Comparison of ENCODE assay signal across 28 cellular contexts in genomic region chr1:223243441-223244050, GRCh38.
A peak's percentile ranks its signal among the peaks of the same experiment; 100 is the strongest.
DNase-seq lines count a peak whose midpoint lies in the region; ATAC-seq, FAIRE-seq and TF ChIP-seq lines count a peak whose summit lies in the region.
"Had no signal": no experiment of that assay in that cellular context is flagged by ENCODE, and none has a peak within 500 bp of the region (broad histone marks: within the 10 kb centered on the region; RNA-seq: fewer than 3 reads in every experiment).

No MANE protein-coding gene starts in this region.

- H3K9me3 ChIP-seq in K562 (replicated peaks; ENCODE audit: control insufficient read depth, insufficient read depth, low read depth, low read length), result peaks cover 2% of the 10 kb centered on the region; the same call in 1 of the 2 replicates
- H3K9me3 ChIP-seq in neural progenitor cell (ENCODE audit: low read depth), result no peaks in the 10 kb centered on the region
- H3K9me3 ChIP-seq: A549, Caco-2, SJSA1 had no signal

- no peak for TF ChIP-seq POLR2A in K562 (conservative IDR thresholded peaks at IDR 0.05)

- 26% methylated on average over 6 of the region's 6 CpGs for WGBS in K562 (ENCODE audit: insufficient coverage, low coverage, missing lambda C conversion rate)

- H3K79me2 ChIP-seq in K562 (ENCODE audit: control insufficient read depth, insufficient read depth, low read length) (no peaks in the 10 kb centered on the region), neural progenitor cell (ENCODE audit: low read depth) (no peaks in the 10 kb centered on the region)

- H3K4me3 ChIP-seq in K562 (no peak overlapping the region), neural progenitor cell (no peak overlapping the region)
- H3K4me3 ChIP-seq: A549; BLaER1 treated with 17β-estradiol and CSF1 and Interleukin-3, amounts not matched to agents 10 nM and 100 nM; GM12878; PC-9; SJSA1 had no signal

- H3K36me3 Mint-ChIP-seq in neural progenitor cell, result no peaks in the 10 kb centered on the region

- H3K27ac Mint-ChIP-seq in neural progenitor cell, result no peak overlapping the region

- no peak for TF ChIP-seq EP300 in K562 (IDR thresholded peaks at IDR 0.05; ENCODE audit: low read length)

- H3K4me1 ChIP-seq in K562 (replicated peaks in 1 of 2; ENCODE audit: control insufficient read depth in 2 of 2, insufficient read depth in 2 of 2, low read length in 2 of 2) (peaks cover 14 to 25% of the 10 kb centered on the region in 2 experiments), neural progenitor cell (peaks cover 14% of the 10 kb centered on the region)
- H3K4me1 ChIP-seq: A549 had no signal

- peak; percentile 2 for DNase-seq in stimulated activated CD4-positive, alpha-beta T cell treated with anti-CD3 and anti-CD28 coated beads, Interleukin-4, amount 100 ng/mL, for 24 hours
- no peak for DNase-seq in stimulated activated CD4-positive, alpha-beta T cell treated with anti-CD3 and anti-CD28 coated beads, Interleukin-4, amount 100 ng/mL, for 4 hours
- DNase-seq in K562 (ENCODE audit: extremely low read depth in 1 of 4, low spot score in 3 of 4) (no peak), neural progenitor cell (ENCODE audit: low spot score) (peak; percentile 65), DMS 273 (lab: John Stamatoyannopoulos, UW; ENCODE audit: unreplicated experiment) (no peak), SHP77 treated with DMSO at 0.1 percent for 48 hours (lab: John Stamatoyannopoulos, UW) (no peak)
- DNase-seq: AML-193; Caco-2; CD4-positive, alpha-beta memory T cell; DMS 273 treated with DMSO at 0.1 percent for 48 hours; DMS79; EL; GDM1; GOT3; HCEC 1CT; IMR-90; NCI-H1092 treated with DMSO at 0.1 percent for 48 hours; NCI-H1436; NCI-H187; NCI-H2107; NCI-H774; PC-9 had no signal

- peaks cover 5% of the 10 kb centered on the region for H3K27me3 Mint-ChIP-seq in neural progenitor cell (ENCODE audit: insufficient read depth, low read depth)

- ATAC-seq in K562 (peak; percentile 11; the same call in 1 of the 3 replicates), HG03097 (IDR thresholded peaks at IDR 0.05; ENCODE audit: low FRiP score, unreplicated experiment) (no peak)
- ATAC-seq: A549, Right ventricle myocardium inferior had no signal

- H3K4me2 ChIP-seq in K562 (ENCODE audit: insufficient read depth, low read length), result peak overlapping the region; percentile 28; the same call in 1 of the 2 replicates
- H3K4me2 ChIP-seq in neural progenitor cell, result peak overlapping the region; percentile 11
- H3K4me2 ChIP-seq: A549, PC-9 had no signal

- H3K9me3 Mint-ChIP-seq in neural progenitor cell, result peaks cover 2% of the 10 kb centered on the region

- H3F3A ChIP-seq in neural progenitor cell (ENCODE audit: low read depth), result no peaks in the 10 kb centered on the region

- no peaks in the 10 kb centered on the region for H3K36me3 ChIP-seq in K562 (ENCODE audit: control insufficient read depth, insufficient read depth, low read length)
- no peaks in the 10 kb centered on the region for H3K36me3 ChIP-seq in neural progenitor cell
- H3K36me3 ChIP-seq: BLaER1 treated with 17β-estradiol and CSF1 and Interleukin-3, amounts not matched to agents 10 nM and 100 nM; SJSA1 had no signal

- TF ChIP-seq CTCF in K562 (IDR thresholded peaks at IDR 0.05 in 2 of 3, conservative IDR thresholded peaks at IDR 0.05 in 1 of 3; ENCODE audit: insufficient read depth in 2 of 3, low read depth in 1 of 3, low read length in 3 of 3), result no peak
- TF ChIP-seq CTCF in neural progenitor cell (IDR thresholded peaks at IDR 0.05), result no peak

- H3K27me3 ChIP-seq in K562 (ENCODE audit: control insufficient read depth in 2 of 2, insufficient read depth in 2 of 2, low read length in 2 of 2), result no peaks in the 10 kb centered on the region
- no peaks in the 10 kb centered on the region for H3K27me3 ChIP-seq in neural progenitor cell
- H3K27me3 ChIP-seq: BLaER1 treated with 17β-estradiol and CSF1 and Interleukin-3, amounts not matched to agents 10 nM and 100 nM; SJSA1 had no signal

- no TSS peak for BruUV-seq in K562 (replicated peaks; lab: Mats Ljungman, UMichigan)

- in situ Hi-C loops in K562 (cut with MboI), result no loop called here

- H3K4me1 Mint-ChIP-seq in neural progenitor cell, result peaks cover 2% of the 10 kb centered on the region

- H2AFZ ChIP-seq in K562 (ENCODE audit: low read depth, low read length) (0 out of 2 replicates have a peak overlapping the region, but pooled peaks have one; percentile 49), neural progenitor cell (replicated peaks) (no peak overlapping the region)
- H2AFZ ChIP-seq: PC-9 had no signal

- no peak overlapping the region for H3K4me3 Mint-ChIP-seq in neural progenitor cell
- H3K4me3 Mint-ChIP-seq: CD4-positive, alpha-beta memory T cell had no signal

- no peak for FAIRE-seq in K562 (lab: Jason Lieb, UNC)
- FAIRE-seq: A549, GM12878 had no signal

- POLR2A ChIA-PET in K562 (lab: Yijun Ruan, JAX), result interaction anchor here (0.6 kb wide), 1 partner anchor 181 kb away, joined by 3 read pairs; no protein-coding TSS in a partner anchor

- H3K9ac ChIP-seq in K562 (ENCODE audit: insufficient read depth in 1 of 2, low read depth in 2 of 2, low read length in 2 of 2) (no peak overlapping the region), neural progenitor cell (no peak overlapping the region)
- H3K9ac ChIP-seq: BLaER1 treated with 17β-estradiol and CSF1 and Interleukin-3, amounts not matched to agents 10 nM and 100 nM had no signal

- CTCF ChIA-PET in K562 (lab: Yijun Ruan, JAX; ENCODE audit: low intra/inter-chr PET ratio), result no interaction called here

- H3K9me1 ChIP-seq in K562 (ENCODE audit: control insufficient read depth, insufficient read depth, low read length), result no peaks in the 10 kb centered on the region

- H4K20me1 ChIP-seq in K562 (replicated peaks; ENCODE audit: control insufficient read depth, insufficient read depth, low read length) (no peaks in the 10 kb centered on the region), neural progenitor cell (ENCODE audit: low read depth) (no peaks in the 10 kb centered on the region)
- H4K20me1 ChIP-seq: BLaER1 treated with 17β-estradiol and CSF1 and Interleukin-3, amounts not matched to agents 10 nM and 100 nM had no signal

- intact Hi-C loops in K562 (cut with micrococcal nuclease), result loop anchor here (1.0 to 2.0 kb wide), 2 partner anchors 68 to 111 kb away; no protein-coding TSS in a partner anchor

- H3K27ac ChIP-seq in K562 (ENCODE audit: extremely low read depth, low read depth, low read length), result no peak overlapping the region
- H3K27ac ChIP-seq in neural progenitor cell, result no peak overlapping the region
- H3K27ac ChIP-seq: A549; BLaER1 treated with 17β-estradiol and CSF1 and Interleukin-3, amounts not matched to agents 10 nM and 100 nM; PC-9; SJSA1 had no signal

- peak in 1 of 2 experiments; percentile 19; a peak in 1 of 4 replicates for TF ChIP-seq RAD21 in K562 (CRISPR knock-in tag; conservative IDR thresholded peaks at IDR 0.05 in 1 of 2, IDR thresholded peaks at IDR 0.05 in 1 of 2)

TF ChIP-seq in K562, 482 proteins besides CTCF, POLR2A, EP300 and RAD21 (continues in another document):
- no peak for TF ChIP-seq TAF1 (IDR thresholded peaks at IDR 0.05; ENCODE audit: control insufficient read depth, extremely low read depth, insufficient read depth, low read length, severe bottlenecking)
- TF ChIP-seq, protein P1, sequence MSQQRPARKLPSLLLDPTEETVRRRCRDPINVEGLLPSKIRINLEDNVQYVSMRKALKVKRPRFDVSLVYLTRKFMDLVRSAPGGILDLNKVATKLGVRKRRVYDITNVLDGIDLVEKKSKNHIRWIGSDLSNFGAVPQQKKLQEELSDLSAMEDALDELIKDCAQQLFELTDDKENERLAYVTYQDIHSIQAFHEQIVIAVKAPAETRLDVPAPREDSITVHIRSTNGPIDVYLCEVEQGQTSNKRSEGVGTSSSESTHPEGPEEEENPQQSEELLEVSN (IDR thresholded peaks at IDR 0.05; ENCODE audit: borderline replicate concordance in 1 of 2, extremely low read depth in 1 of 2, insufficient read depth in 1 of 2, insufficient read length in 1 of 2, low read depth in 1 of 2, low read length in 1 of 2, poor library complexity in 1 of 2, severe bottlenecking in 1 of 2), result peak; percentile 14 to 52
- peak in 1 of 2 experiments; percentile 72; a peak in 1 of 4 replicates for TF ChIP-seq RCOR1 (IDR thresholded peaks at IDR 0.05; ENCODE audit: borderline replicate concordance in 1 of 2, low read depth in 2 of 2, low read length in 2 of 2)
- TF ChIP-seq DMBX1 (CRISPR knock-in tag; IDR thresholded peaks at IDR 0.05; ENCODE audit: borderline replicate concordance), result peak; percentile 19; the same call in 1 of the 2 replicates
- TF ChIP-seq POLR2H (tag; IDR thresholded peaks at IDR 0.05; ENCODE audit: low read depth), result no peak
- TF ChIP-seq ELF1 (tag; IDR thresholded peaks at IDR 0.05), result peak; percentile 79
- no peak for TF ChIP-seq RBM17 (IDR thresholded peaks at IDR 0.05; ENCODE audit: borderline replicate concordance, low read depth, low read length)
- TF ChIP-seq, protein P2, sequence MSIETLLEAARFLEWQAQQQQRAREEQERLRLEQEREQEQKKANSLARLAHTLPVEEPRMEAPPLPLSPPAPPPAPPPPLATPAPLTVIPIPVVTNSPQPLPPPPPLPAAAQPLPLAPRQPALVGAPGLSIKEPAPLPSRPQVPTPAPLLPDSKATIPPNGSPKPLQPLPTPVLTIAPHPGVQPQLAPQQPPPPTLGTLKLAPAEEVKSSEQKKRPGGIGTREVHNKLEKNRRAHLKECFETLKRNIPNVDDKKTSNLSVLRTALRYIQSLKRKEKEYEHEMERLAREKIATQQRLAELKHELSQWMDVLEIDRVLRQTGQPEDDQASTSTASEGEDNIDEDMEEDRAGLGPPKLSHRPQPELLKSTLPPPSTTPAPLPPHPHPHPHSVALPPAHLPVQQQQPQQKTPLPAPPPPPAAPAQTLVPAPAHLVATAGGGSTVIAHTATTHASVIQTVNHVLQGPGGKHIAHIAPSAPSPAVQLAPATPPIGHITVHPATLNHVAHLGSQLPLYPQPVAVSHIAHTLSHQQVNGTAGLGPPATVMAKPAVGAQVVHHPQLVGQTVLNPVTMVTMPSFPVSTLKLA (conservative IDR thresholded peaks at IDR 0.05), result no peak
- 0 out of 2 replicates have a peak, but pooled peaks have one; percentile 10 for TF ChIP-seq HEY1 (CRISPR knock-in tag; IDR thresholded peaks at IDR 0.05; ENCODE audit: borderline replicate concordance)
- no peak for TF ChIP-seq TCFL5 (CRISPR knock-in tag; conservative IDR thresholded peaks at IDR 0.05)
- TF ChIP-seq CXXC5 (CRISPR knock-in tag; IDR thresholded peaks at IDR 0.05), result peak; percentile 35; the same call in 1 of the 2 replicates
- no peak for TF ChIP-seq ZFP30 (CRISPR knock-in tag; IDR thresholded peaks at IDR 0.05; ENCODE audit: borderline replicate concordance)
- peak; percentile 42; the same call in 1 of the 2 replicates for TF ChIP-seq SMARCA4 (IDR thresholded peaks at IDR 0.05)

Comparison
In these comparisons a context has a peak if more than half of its experiments do, and no peak if none do; other contexts are left out.
1. DNase-seq: peak in stimulated activated CD4-positive, alpha-beta T cell treated with anti-CD3 and anti-CD28 coated beads, Interleukin-4, amount 100 ng/mL, for 24 hours (single experiment) and neural progenitor cell (single experiment); none in stimulated activated CD4-positive, alpha-beta T cell treated with anti-CD3 and anti-CD28 coated beads, Interleukin-4, amount 100 ng/mL, for 4 hours (0 of 2), K562 (0 of 4), DMS 273 (single experiment) and SHP77 treated with DMSO at 0.1 percent for 48 hours (single experiment).